In the genomic region with DNA sequence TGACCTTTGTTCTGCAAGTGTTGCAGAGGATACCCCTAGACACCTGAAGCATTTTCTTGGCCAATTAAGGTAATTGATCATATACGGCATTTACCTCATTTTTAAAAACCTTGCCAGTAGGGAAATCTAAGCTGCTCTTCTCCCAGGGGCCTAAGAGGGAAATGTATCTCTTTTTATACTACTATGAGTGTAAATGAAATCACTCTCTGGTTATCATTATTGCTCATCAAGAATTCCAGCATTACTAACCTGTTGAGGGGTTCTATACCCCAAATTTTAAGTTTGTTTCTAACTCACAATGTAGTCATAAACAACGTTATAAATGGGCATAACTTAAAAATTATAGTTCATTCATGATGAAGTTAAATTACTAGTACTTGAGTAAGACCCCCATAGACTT, we compare ENCODE assay signal across 20 cellular contexts.
"Had no signal": no experiment of that assay in that cellular context is flagged by ENCODE, and none has a peak within 500 bp of the region (broad histone marks: within the 10 kb centered on the region; RNA-seq: fewer than 3 reads in every experiment).

No MANE protein-coding gene starts in this region.

- H3K4me3 Mint-ChIP-seq: activated B cell treated with CpG ODN at 0.5 μM for 24 hours; activated CD4-positive, alpha-beta memory T cell treated with anti-CD3 and anti-CD28 coated beads, Interleukin-2, amount 10 ng/mL, durations not matched to agents 7 days and 5 days; activated T-cell treated with anti-CD3 and anti-CD28 coated beads, Interleukin-2, amount 50 U/mL, for 4 hours; T-helper 17 cell had no signal

- ATAC-seq: body of pancreas, K562, SK-N-SH treated with all-trans-retinoic acid at 6 μM for 48 hours, T-helper 17 cell had no signal

- H3K27me3 Mint-ChIP-seq: activated B cell treated with CpG ODN at 0.5 μM for 24 hours; activated CD4-positive, alpha-beta memory T cell treated with anti-CD3 and anti-CD28 coated beads, Interleukin-2, amount 10 ng/mL, durations not matched to agents 7 days and 5 days; T-helper 17 cell had no signal

- DNase-seq: activated B cell treated with CpG ODN at 0.5 μM for 24 hours; activated CD4-positive, alpha-beta memory T cell treated with anti-CD3 and anti-CD28 coated beads, Interleukin-2, amount 10 ng/mL, durations not matched to agents 7 days and 5 days; activated CD4-positive, alpha-beta T cell treated with anti-CD3 and anti-CD28 coated beads for 1 hour; activated CD4-positive, alpha-beta T cell treated with anti-CD3 and anti-CD28 coated beads, Interleukin-2, amount 50 U/mL, for 1 hour; activated CD8-positive, alpha-beta memory T cell treated with anti-CD3 and anti-CD28 coated beads, Interleukin-2, amount 50 U/mL, for 48 hours; activated T-cell treated with anti-CD3 and anti-CD28 coated beads, Interleukin-2, amount 50 U/mL, for 4 hours; body of pancreas; central memory CD4-positive, alpha-beta T cell; Karpas-422; NCI-H1105 treated with DMSO at 0.1 percent for 48 hours; NCI-H1436 treated with DMSO at 0.1 percent for 48 hours; NCI-H187 treated with DMSO at 0.1 percent for 48 hours; NCI-H2081 treated with DMSO at 0.1 percent for 48 hours; NCI-H446; NCI-H524; SHP77; T-helper 17 cell; T-helper 9 cell had no signal

- H3K9me3 Mint-ChIP-seq: activated B cell treated with CpG ODN at 0.5 μM for 24 hours; activated CD4-positive, alpha-beta memory T cell treated with anti-CD3 and anti-CD28 coated beads, Interleukin-2, amount 10 ng/mL, durations not matched to agents 7 days and 5 days; activated T-cell treated with anti-CD3 and anti-CD28 coated beads, Interleukin-2, amount 50 U/mL, for 4 hours had no signal

- H3K27ac Mint-ChIP-seq: activated B cell treated with CpG ODN at 0.5 μM for 24 hours; activated CD4-positive, alpha-beta memory T cell treated with anti-CD3 and anti-CD28 coated beads, Interleukin-2, amount 10 ng/mL, durations not matched to agents 7 days and 5 days; T-helper 17 cell had no signal

- H3K4me1 Mint-ChIP-seq: activated B cell treated with CpG ODN at 0.5 μM for 24 hours had no signal
